Comparison of ENCODE assay signal across 8 cellular contexts in genomic region chr10:86139066-86139657, GRCh38.
DNase-seq lines count a peak whose midpoint lies in the region; ATAC-seq and TF ChIP-seq lines count a peak whose summit lies in the region.

No MANE protein-coding gene starts in this region.

- no peak overlapping the region for H3K4me3 ChIP-seq in A673 (ENCODE audit: low read depth, low read length, poor library complexity, severe bottlenecking)

- POLR2A ChIA-PET in A673 (lab: Charles Lee; ENCODE audit: low non-redundant PET), result no interaction called here

- in situ Hi-C loops in SK-MEL-5 (cut with HindIII; ENCODE audit: low pct_unique_long_range_greater_than_20kb, low sequenced_read_pairs), result no loop called here

- no peaks in the 10 kb centered on the region for H3K9me3 ChIP-seq in A673 (ENCODE audit: low read depth, low read length, poor library complexity, severe bottlenecking)

- BruUV-seq in A673 (replicated peaks; lab: Mats Ljungman, UMichigan), result no TSS peak

- no peak overlapping the region for H3K27ac ChIP-seq in A673 (ENCODE audit: low read depth, low read length, poor library complexity, severe bottlenecking)

- no peaks in the 10 kb centered on the region for H3K27me3 ChIP-seq in A673 (replicated peaks; ENCODE audit: insufficient read depth, low read depth, low read length, poor library complexity)

- TF ChIP-seq CTCF in A673 (conservative IDR thresholded peaks at IDR 0.05; ENCODE audit: low read depth, low read length) (peak; percentile 57), GM12873 (IDR thresholded peaks at IDR 0.05; ENCODE audit: insufficient read depth, low read depth, low read length, missing control alignments) (peak; percentile 94)

- no peaks in the 10 kb centered on the region for H3K4me1 ChIP-seq in A673 (ENCODE audit: insufficient read depth, low read length, poor library complexity, severe bottlenecking)

- H3K36me3 ChIP-seq in A673 (ENCODE audit: insufficient read depth, low read length, poor library complexity, severe bottlenecking), result no peaks in the 10 kb centered on the region

- ATAC-seq in left lobe of liver (peak; percentile 62), HG03095 (IDR thresholded peaks at IDR 0.05; ENCODE audit: unreplicated experiment) (no peak)

- DNase-seq in A673 (ENCODE audit: low spot score) (peak; percentile 8), SK-MEL-5 (ENCODE audit: low read depth, low spot score) (peak; percentile 53), left lobe of liver (ENCODE audit: low spot score) (no peak), kidney tubule cell (ENCODE audit: low spot score) (no peak), NCI-H2081 treated with DMSO at 0.1 percent for 48 hours (lab: John Stamatoyannopoulos, UW) (no peak), NCI-H446 treated with DMSO at 0.1 percent for 48 hours (lab: John Stamatoyannopoulos, UW) (no peak)

- CTCF ChIA-PET in A673 (lab: Charles Lee), result no interaction called here

- intact Hi-C loops in A673 (cut with micrococcal nuclease; ENCODE audit: unreplicated experiment), result no loop called here

Comparison
In these comparisons a context has a peak if more than half of its experiments do, and no peak if none do; other contexts are left out.
1. DNase-seq: peak in A673 (single experiment) and SK-MEL-5 (single experiment); none in left lobe of liver (single experiment), kidney tubule cell (single experiment), NCI-H2081 treated with DMSO at 0.1 percent for 48 hours (single experiment) and NCI-H446 treated with DMSO at 0.1 percent for 48 hours (single experiment).